2 cellular contexts compared by ENCODE assay signal in the genomic region with DNA sequence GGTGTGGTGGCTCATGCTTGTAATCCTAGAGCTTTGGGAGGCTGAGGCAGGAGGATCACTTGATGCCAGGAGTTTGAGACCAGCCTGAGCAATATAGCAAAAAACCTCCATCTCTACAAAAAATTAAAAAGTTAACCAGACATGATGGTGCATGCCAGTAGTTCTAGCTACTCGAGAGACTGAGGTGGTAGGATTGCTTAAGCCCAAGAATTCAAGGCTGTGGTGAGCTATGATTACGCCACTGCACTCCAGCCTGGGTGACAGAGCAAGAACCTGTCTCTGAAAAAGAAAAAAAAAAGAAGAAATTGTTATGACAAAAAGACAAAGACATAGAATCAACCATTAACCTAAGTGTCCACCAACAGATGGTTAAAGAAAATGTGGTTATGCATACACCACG.
TF ChIP-seq lines count a peak whose summit lies in the region.

No MANE protein-coding gene starts in this region.

TF ChIP-seq in SK-N-SH, 30 proteins besides CTCF, POLR2A, EP300 and RAD21:
- no peak for TF ChIP-seq TCF12 (IDR thresholded peaks at IDR 0.05)
- TF ChIP-seq EZH2phosphoT487 (IDR thresholded peaks at IDR 0.05; ENCODE audit: borderline replicate concordance, low read depth): no peak
- TF ChIP-seq PBX3 (IDR thresholded peaks at IDR 0.05): no peak
- TF ChIP-seq, protein P1, sequence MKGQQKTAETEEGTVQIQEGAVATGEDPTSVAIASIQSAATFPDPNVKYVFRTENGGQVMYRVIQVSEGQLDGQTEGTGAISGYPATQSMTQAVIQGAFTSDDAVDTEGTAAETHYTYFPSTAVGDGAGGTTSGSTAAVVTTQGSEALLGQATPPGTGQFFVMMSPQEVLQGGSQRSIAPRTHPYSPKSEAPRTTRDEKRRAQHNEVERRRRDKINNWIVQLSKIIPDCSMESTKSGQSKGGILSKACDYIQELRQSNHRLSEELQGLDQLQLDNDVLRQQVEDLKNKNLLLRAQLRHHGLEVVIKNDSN (IDR thresholded peaks at IDR 0.05; ENCODE audit: borderline replicate concordance, low read depth): no peak
- no peak for TF ChIP-seq FOXM1 (IDR thresholded peaks at IDR 0.05; ENCODE audit: low read depth)
- no peak for TF ChIP-seq POLR2AphosphoS5 (IDR thresholded peaks at IDR 0.05; ENCODE audit: low read depth, low read length)
- TF ChIP-seq SIN3A (IDR thresholded peaks at IDR 0.05; ENCODE audit: borderline replicate concordance, low read depth, low read length): no peak
- TF ChIP-seq CHD2 (IDR thresholded peaks at IDR 0.05; ENCODE audit: low read length, partially characterized antibody): no peak
- no peak for TF ChIP-seq SMC3 (IDR thresholded peaks at IDR 0.05; ENCODE audit: low read depth, low read length)
- TF ChIP-seq ZBTB33 (IDR thresholded peaks at IDR 0.05; ENCODE audit: borderline replicate concordance, low read depth): no peak
- no peak for TF ChIP-seq RXRA (IDR thresholded peaks at IDR 0.05; ENCODE audit: borderline replicate concordance, low read depth)
- no peak for TF ChIP-seq YY1 (IDR thresholded peaks at IDR 0.05; ENCODE audit: low read depth)
- no peak for TF ChIP-seq REST (IDR thresholded peaks at IDR 0.05; ENCODE audit: low read depth, low read length)
- no peak for TF ChIP-seq JUND (IDR thresholded peaks at IDR 0.05)
- no peak for TF ChIP-seq MAX (IDR thresholded peaks at IDR 0.05; ENCODE audit: low read depth)
- TF ChIP-seq FOSL2 (IDR thresholded peaks at IDR 0.05; ENCODE audit: borderline replicate concordance, low read depth): no peak
- no peak for TF ChIP-seq MXI1 (IDR thresholded peaks at IDR 0.05; ENCODE audit: low read depth, low read length)
- no peak for TF ChIP-seq FOXJ3 (CRISPR knock-in tag; IDR thresholded peaks at IDR 0.05)
- TF ChIP-seq RCOR1 (IDR thresholded peaks at IDR 0.05; ENCODE audit: low read length): no peak
- no peak for TF ChIP-seq RFX5 (IDR thresholded peaks at IDR 0.05; ENCODE audit: low read length)

TF ChIP-seq in GM23338, 12 proteins besides CTCF, POLR2A, EP300 and RAD21:
- TF ChIP-seq, protein P2, sequence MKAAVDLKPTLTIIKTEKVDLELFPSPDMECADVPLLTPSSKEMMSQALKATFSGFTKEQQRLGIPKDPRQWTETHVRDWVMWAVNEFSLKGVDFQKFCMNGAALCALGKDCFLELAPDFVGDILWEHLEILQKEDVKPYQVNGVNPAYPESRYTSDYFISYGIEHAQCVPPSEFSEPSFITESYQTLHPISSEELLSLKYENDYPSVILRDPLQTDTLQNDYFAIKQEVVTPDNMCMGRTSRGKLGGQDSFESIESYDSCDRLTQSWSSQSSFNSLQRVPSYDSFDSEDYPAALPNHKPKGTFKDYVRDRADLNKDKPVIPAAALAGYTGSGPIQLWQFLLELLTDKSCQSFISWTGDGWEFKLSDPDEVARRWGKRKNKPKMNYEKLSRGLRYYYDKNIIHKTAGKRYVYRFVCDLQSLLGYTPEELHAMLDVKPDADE (IDR thresholded peaks at IDR 0.05): no peak
- TF ChIP-seq, protein P3, sequence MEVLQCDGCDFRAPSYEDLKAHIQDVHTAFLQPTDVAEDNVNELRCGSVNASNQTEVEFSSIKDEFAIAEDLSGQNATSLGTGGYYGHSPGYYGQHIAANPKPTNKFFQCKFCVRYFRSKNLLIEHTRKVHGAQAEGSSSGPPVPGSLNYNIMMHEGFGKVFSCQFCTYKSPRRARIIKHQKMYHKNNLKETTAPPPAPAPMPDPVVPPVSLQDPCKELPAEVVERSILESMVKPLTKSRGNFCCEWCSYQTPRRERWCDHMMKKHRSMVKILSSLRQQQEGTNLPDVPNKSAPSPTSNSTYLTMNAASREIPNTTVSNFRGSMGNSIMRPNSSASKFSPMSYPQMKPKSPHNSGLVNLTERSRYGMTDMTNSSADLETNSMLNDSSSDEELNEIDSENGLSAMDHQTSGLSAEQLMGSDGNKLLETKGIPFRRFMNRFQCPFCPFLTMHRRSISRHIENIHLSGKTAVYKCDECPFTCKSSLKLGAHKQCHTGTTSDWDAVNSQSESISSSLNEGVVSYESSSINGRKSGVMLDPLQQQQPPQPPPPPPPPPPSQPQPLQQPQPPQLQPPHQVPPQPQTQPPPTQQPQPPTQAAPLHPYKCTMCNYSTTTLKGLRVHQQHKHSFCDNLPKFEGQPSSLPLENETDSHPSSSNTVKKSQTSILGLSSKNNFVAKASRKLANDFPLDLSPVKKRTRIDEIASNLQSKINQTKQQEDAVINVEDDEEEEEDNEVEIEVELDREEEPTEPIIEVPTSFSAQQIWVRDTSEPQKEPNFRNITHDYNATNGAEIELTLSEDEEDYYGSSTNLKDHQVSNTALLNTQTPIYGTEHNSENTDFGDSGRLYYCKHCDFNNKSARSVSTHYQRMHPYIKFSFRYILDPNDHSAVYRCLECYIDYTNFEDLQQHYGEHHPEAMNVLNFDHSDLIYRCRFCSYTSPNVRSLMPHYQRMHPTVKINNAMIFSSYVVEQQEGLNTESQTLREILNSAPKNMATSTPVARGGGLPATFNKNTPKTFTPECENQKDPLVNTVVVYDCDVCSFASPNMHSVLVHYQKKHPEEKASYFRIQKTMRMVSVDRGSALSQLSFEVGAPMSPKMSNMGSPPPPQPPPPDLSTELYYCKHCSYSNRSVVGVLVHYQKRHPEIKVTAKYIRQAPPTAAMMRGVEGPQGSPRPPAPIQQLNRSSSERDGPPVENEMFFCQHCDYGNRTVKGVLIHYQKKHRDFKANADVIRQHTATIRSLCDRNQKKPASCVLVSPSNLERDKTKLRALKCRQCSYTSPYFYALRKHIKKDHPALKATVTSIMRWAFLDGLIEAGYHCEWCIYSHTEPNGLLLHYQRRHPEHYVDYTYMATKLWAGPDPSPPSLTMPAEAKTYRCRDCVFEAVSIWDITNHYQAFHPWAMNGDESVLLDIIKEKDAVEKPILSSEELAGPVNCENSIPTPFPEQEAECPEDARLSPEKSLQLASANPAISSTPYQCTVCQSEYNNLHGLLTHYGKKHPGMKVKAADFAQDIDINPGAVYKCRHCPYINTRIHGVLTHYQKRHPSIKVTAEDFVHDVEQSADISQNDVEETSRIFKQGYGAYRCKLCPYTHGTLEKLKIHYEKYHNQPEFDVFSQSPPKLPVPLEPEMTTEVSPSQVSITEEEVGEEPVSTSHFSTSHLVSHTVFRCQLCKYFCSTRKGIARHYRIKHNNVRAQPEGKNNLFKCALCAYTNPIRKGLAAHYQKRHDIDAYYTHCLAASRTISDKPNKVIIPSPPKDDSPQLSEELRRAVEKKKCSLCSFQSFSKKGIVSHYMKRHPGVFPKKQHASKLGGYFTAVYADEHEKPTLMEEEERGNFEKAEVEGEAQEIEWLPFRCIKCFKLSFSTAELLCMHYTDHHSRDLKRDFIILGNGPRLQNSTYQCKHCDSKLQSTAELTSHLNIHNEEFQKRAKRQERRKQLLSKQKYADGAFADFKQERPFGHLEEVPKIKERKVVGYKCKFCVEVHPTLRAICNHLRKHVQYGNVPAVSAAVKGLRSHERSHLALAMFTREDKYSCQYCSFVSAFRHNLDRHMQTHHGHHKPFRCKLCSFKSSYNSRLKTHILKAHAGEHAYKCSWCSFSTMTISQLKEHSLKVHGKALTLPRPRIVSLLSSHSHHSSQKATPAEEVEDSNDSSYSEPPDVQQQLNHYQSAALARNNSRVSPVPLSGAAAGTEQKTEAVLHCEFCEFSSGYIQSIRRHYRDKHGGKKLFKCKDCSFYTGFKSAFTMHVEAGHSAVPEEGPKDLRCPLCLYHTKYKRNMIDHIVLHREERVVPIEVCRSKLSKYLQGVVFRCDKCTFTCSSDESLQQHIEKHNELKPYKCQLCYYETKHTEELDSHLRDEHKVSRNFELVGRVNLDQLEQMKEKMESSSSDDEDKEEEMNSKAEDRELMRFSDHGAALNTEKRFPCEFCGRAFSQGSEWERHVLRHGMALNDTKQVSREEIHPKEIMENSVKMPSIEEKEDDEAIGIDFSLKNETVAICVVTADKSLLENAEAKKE (CRISPR knock-in tag; IDR thresholded peaks at IDR 0.05): no peak
- TF ChIP-seq JUNB (IDR thresholded peaks at IDR 0.05; ENCODE audit: unreplicated experiment) (no peak), REST (IDR thresholded peaks at IDR 0.05; ENCODE audit: unreplicated experiment) (no peak), POLR2AphosphoS5 (IDR thresholded peaks at IDR 0.05; ENCODE audit: low read depth) (no peak), NANOG (IDR thresholded peaks at IDR 0.05; ENCODE audit: borderline replicate concordance) (no peak), EZH2phosphoT487 (IDR thresholded peaks at IDR 0.05; ENCODE audit: unreplicated experiment) (no peak), ZNF331 (CRISPR knock-in tag; IDR thresholded peaks at IDR 0.05; ENCODE audit: low read depth) (no peak), EZH2 (IDR thresholded peaks at IDR 0.05; ENCODE audit: low read depth, unreplicated experiment) (no peak), ZNF114 (CRISPR knock-in tag; IDR thresholded peaks at IDR 0.05) (no peak), CREB1 (CRISPR knock-in tag; IDR thresholded peaks at IDR 0.05; ENCODE audit: low read depth) (no peak), STAT1 (IDR thresholded peaks at IDR 0.05; ENCODE audit: unreplicated experiment) (no peak)
